In genomic region chr11:119901657-119902577, GRCh38 we compare ENCODE assay signal across 21 cellular contexts.
DNase-seq lines count a peak whose midpoint lies in the region; ATAC-seq and TF ChIP-seq lines count a peak whose summit lies in the region.
"Had no signal": no experiment of that assay in that cellular context is flagged by ENCODE, and none has a peak within 500 bp of the region (broad histone marks: within the 10 kb centered on the region; RNA-seq: fewer than 3 reads in every experiment).

No MANE protein-coding gene starts in this region.

- H3K4me3 ChIP-seq in SU-DHL-6 (ENCODE audit: insufficient read depth, low read length, poor library complexity, severe bottlenecking) (no peak overlapping the region), neuronal stem cell (ENCODE audit: low read length in 2 of 2) (peak overlapping the region in 1 of 2 donors; percentile 24)
- no peak overlapping the region for H3K4me3 ChIP-seq in effector memory CD4-positive, alpha-beta T cell (ENCODE audit: insufficient read depth, low read depth, low read length, poor library complexity, severe bottlenecking)
- H3K4me3 ChIP-seq: SJCRH30 had no signal

- H4K91ac ChIP-seq in neuronal stem cell (ENCODE audit: low read depth, low read length, poor library complexity): no peak overlapping the region

- H3K27ac ChIP-seq in SU-DHL-6 (ENCODE audit: low read depth, low read length) (no peak overlapping the region), neuronal stem cell (replicated peaks; ENCODE audit: low read length) (no peak overlapping the region)
- H3K27ac ChIP-seq in effector memory CD4-positive, alpha-beta T cell (ENCODE audit: insufficient read depth, low read length, poor library complexity, severe bottlenecking): no peak overlapping the region
- H3K27ac ChIP-seq: SJCRH30 had no signal

- H3K79me1 ChIP-seq in neuronal stem cell (ENCODE audit: low read depth, low read length): no peaks in the 10 kb centered on the region

- intact Hi-C loops in Right ventricle myocardium inferior (cut with DNase I): no loop called here

- H3K4ac ChIP-seq in neuronal stem cell (ENCODE audit: low read length): no peak overlapping the region

- H2BK5ac ChIP-seq in neuronal stem cell (ENCODE audit: low read length): no peak overlapping the region

- peaks cover 33% of the 10 kb centered on the region for H3K27me3 Mint-ChIP-seq in HFFc6 (ENCODE audit: insufficient read depth)

- H2BK120ac ChIP-seq in neuronal stem cell (ENCODE audit: low read depth, low read length): no peak overlapping the region

- no peaks in the 10 kb centered on the region for H3K36me3 Mint-ChIP-seq in HFFc6 (ENCODE audit: low read depth)
- H3K36me3 Mint-ChIP-seq: CD4-positive, CD25-positive, alpha-beta regulatory T cell; IgD-negative memory B cell had no signal

- TF ChIP-seq CTCF in HFFc6 (IDR thresholded peaks at IDR 0.05) (no peak), SU-DHL-6 (IDR thresholded peaks at IDR 0.05; ENCODE audit: insufficient read depth, low read length, poor library complexity, severe bottlenecking) (no peak)

- H2BK12ac ChIP-seq in neuronal stem cell (ENCODE audit: low read length): no peak overlapping the region

- H3K9ac ChIP-seq in SU-DHL-6 (ENCODE audit: low read length) (no peak overlapping the region), neuronal stem cell (ENCODE audit: low read depth, low read length, poor library complexity) (no peak overlapping the region)

- WGBS in neuronal stem cell (ENCODE audit: extremely low coverage in 2 of 2, insufficient read length in 2 of 2, insufficient replicate concordance in 1 of 2), 2 donors: no CpG with 5 or more reads among the region's 5 CpGs

- H3K4me1 Mint-ChIP-seq in HFFc6 (ENCODE audit: low read depth): no peaks in the 10 kb centered on the region
- H3K4me1 Mint-ChIP-seq: CD4-positive, CD25-positive, alpha-beta regulatory T cell; IgD-negative memory B cell; T-helper 17 cell had no signal

- H2AK5ac ChIP-seq in neuronal stem cell (ENCODE audit: low read depth, low read length): no peak overlapping the region

- H3K9me3 Mint-ChIP-seq in HFFc6: no peaks in the 10 kb centered on the region
- H3K9me3 Mint-ChIP-seq: IgD-negative memory B cell had no signal

- H3K23ac ChIP-seq in neuronal stem cell (ENCODE audit: low read depth, low read length, poor library complexity): no peak overlapping the region

- peak overlapping the region; percentile 64; the same call in 1 of the 2 replicates for H3K4me3 Mint-ChIP-seq in HFFc6
- H3K4me3 Mint-ChIP-seq: CD4-positive, CD25-positive, alpha-beta regulatory T cell; T-helper 17 cell had no signal

- H3K36me3 ChIP-seq in SU-DHL-6 (ENCODE audit: low read length): no peaks in the 10 kb centered on the region
- no peaks in the 10 kb centered on the region for H3K36me3 ChIP-seq in neuronal stem cell (replicated peaks in 1 of 2; ENCODE audit: control insufficient read depth in 2 of 2, insufficient read depth in 2 of 2, low read length in 2 of 2)
- no peaks in the 10 kb centered on the region for H3K36me3 ChIP-seq in effector memory CD4-positive, alpha-beta T cell (ENCODE audit: control insufficient read depth, insufficient read depth, low read length)
- H3K36me3 ChIP-seq: SJCRH30 had no signal

- peak; percentile 60 for DNase-seq in ELF-1 (ENCODE audit: low read depth, low spot score)
- no peak for DNase-seq in HFFc6
- DNase-seq in neuronal stem cell (ENCODE audit: low spot score): no peak
- DNase-seq in Right ventricle myocardium inferior (ENCODE audit: missing footprints): no peak
- no peak for DNase-seq in SHP77 (lab: John Stamatoyannopoulos, UW)
- DNase-seq in effector memory CD4-positive, alpha-beta T cell: no peak
- DNase-seq: CD4-positive, CD25-positive, alpha-beta regulatory T cell; DMS79 treated with DMSO at 0.1 percent for 48 hours; H7; Kasumi-1; NCI-H1694 treated with DMSO at 0.1 percent for 48 hours; NCI-H510A; NCI-H748 treated with DMSO at 0.1 percent for 48 hours; NK-92 treated with Interleukin-12 subunit alpha and Interleukin-12 subunit beta, amount 100 ng/mL, for 24 hours; SJCRH30; SW 1271; T-helper 17 cell had no signal

- H3K4me2 ChIP-seq in SU-DHL-6 (ENCODE audit: low read depth, low read length, poor library complexity, severe bottlenecking): peak overlapping the region; percentile 17
- H3K4me2 ChIP-seq in neuronal stem cell (ENCODE audit: insufficient read depth, low read length, poor library complexity, severe bottlenecking): no peak overlapping the region

- H3K27me3 ChIP-seq in SU-DHL-6 (ENCODE audit: low read length) (no peaks in the 10 kb centered on the region), neuronal stem cell (ENCODE audit: control insufficient read depth in 3 of 3, insufficient read depth in 3 of 3, low read depth in 1 of 3, low read length in 3 of 3) (peaks cover 0 to 17% (median 0%) of the 10 kb centered on the region in 3 experiments)
- no peaks in the 10 kb centered on the region for H3K27me3 ChIP-seq in effector memory CD4-positive, alpha-beta T cell (replicated peaks; ENCODE audit: control insufficient read depth, insufficient read depth, low read length, poor library complexity, severe bottlenecking)
- H3K27me3 ChIP-seq: SJCRH30 had no signal

- ATAC-seq in Right ventricle myocardium inferior: no peak
- no peak for ATAC-seq in GM21717 (IDR thresholded peaks at IDR 0.05; ENCODE audit: unreplicated experiment)
- ATAC-seq: Panc1, T-helper 17 cell had no signal

- H3K4me1 ChIP-seq in neuronal stem cell (ENCODE audit: control insufficient read depth in 2 of 2, insufficient read depth in 1 of 2, low read depth in 1 of 2, low read length in 2 of 2): peaks cover 0 to 4% of the 10 kb centered on the region in 2 donors
- H3K4me1 ChIP-seq in effector memory CD4-positive, alpha-beta T cell (ENCODE audit: control insufficient read depth, insufficient read depth, low read length, poor library complexity, severe bottlenecking): no peaks in the 10 kb centered on the region
- H3K4me1 ChIP-seq: SJCRH30 had no signal

- H3K27ac Mint-ChIP-seq in HFFc6: no peak overlapping the region
- H3K27ac Mint-ChIP-seq: CD4-positive, CD25-positive, alpha-beta regulatory T cell; T-helper 17 cell had no signal

- peak overlapping the region; percentile 15 for H3K14ac ChIP-seq in neuronal stem cell (ENCODE audit: low read length)

- H3K79me2 ChIP-seq in SU-DHL-6 (ENCODE audit: insufficient read depth, low read length): no peaks in the 10 kb centered on the region

- H2AFZ ChIP-seq in SU-DHL-6 (ENCODE audit: low read depth, low read length, severe bottlenecking) (no peak overlapping the region), neuronal stem cell (ENCODE audit: low read length) (no peak overlapping the region)

- no peak overlapping the region for H2BK15ac ChIP-seq in neuronal stem cell (ENCODE audit: low read length)

- H3K18ac ChIP-seq in neuronal stem cell (ENCODE audit: low read length): peak overlapping the region; percentile 42

- no peaks in the 10 kb centered on the region for H3K9me2 ChIP-seq in SU-DHL-6 (replicated peaks; ENCODE audit: insufficient read depth, low read length)

- no peaks in the 10 kb centered on the region for H3F3A ChIP-seq in SU-DHL-6 (ENCODE audit: insufficient read depth)

- H4K20me1 ChIP-seq in SU-DHL-6 (ENCODE audit: low read depth, low read length): no peaks in the 10 kb centered on the region

- H4K8ac ChIP-seq in neuronal stem cell (ENCODE audit: low read depth, low read length): no peak overlapping the region

- H3K9me3 ChIP-seq in SU-DHL-6 (ENCODE audit: insufficient read depth, low read length) (no peaks in the 10 kb centered on the region), neuronal stem cell (replicated peaks in 1 of 2; ENCODE audit: control insufficient read depth in 2 of 2, insufficient read depth in 1 of 2, low read depth in 1 of 2, low read length in 2 of 2) (no peaks in the 10 kb centered on the region)
- H3K9me3 ChIP-seq in effector memory CD4-positive, alpha-beta T cell (ENCODE audit: control insufficient read depth, low read length): no peaks in the 10 kb centered on the region
- H3K9me3 ChIP-seq: SJCRH30 had no signal
